11 cellular contexts compared by ENCODE assay signal in genomic region chr5:122076023-122076422, GRCh38. TPM values are rescaled to one million over a fixed set of nuclear protein-coding genes. Genes with fewer than 3 reads are reported as not detected.
A peak's percentile ranks its signal among the peaks of the same experiment; 100 is the strongest.
DNase-seq lines count a peak whose midpoint lies in the region; ATAC-seq and TF ChIP-seq lines count a peak whose summit lies in the region.
"Had no signal": no experiment of that assay in that cellular context is flagged by ENCODE, and none has a peak within 500 bp of the region (broad histone marks: within the 10 kb centered on the region; RNA-seq: fewer than 3 reads in every experiment).

No MANE protein-coding gene starts in this region.

- no peak overlapping the region for H3K27ac ChIP-seq in CD4-positive, alpha-beta T cell (ENCODE audit: low read depth, low read length)

- H3K36me3 Mint-ChIP-seq in nephron (ENCODE audit: low read depth), result no peaks in the 10 kb centered on the region
- H3K36me3 Mint-ChIP-seq in CD4-positive, alpha-beta T cell (ENCODE audit: low read depth), result no peaks in the 10 kb centered on the region
- H3K36me3 Mint-ChIP-seq: CD4-positive, CD25-positive, alpha-beta regulatory T cell; immature natural killer cell; T-cell had no signal

- peak overlapping the region; percentile 90 for H3K4me3 ChIP-seq in AG04449 (ENCODE audit: low read depth, low read length)
- peak overlapping the region; percentile 40 for H3K4me3 ChIP-seq in endocrine pancreas (ENCODE audit: control insufficient read depth, insufficient read depth, low read length)

- H3K4me1 ChIP-seq in endocrine pancreas (ENCODE audit: control insufficient read depth, insufficient read depth, low read length), result peaks cover 3% of the 10 kb centered on the region

- POLR2A ChIA-PET in AG04449 (lab: Yijun Ruan, JAX), result interaction anchor here (0.6 to 3.8 kb wide), 18 partner anchors 8 to 115 kb away, joined by 3 to 60 read pairs (median 6); partner anchors contain the start of gene SRFBP1
- POLR2A ChIA-PET in CD4-positive, alpha-beta T cell (lab: Charles Lee), result no interaction called here

- peak overlapping the region in 1 of 3 experiments; percentile 93 for H3K27ac Mint-ChIP-seq in nephron
- H3K27ac Mint-ChIP-seq in CD4-positive, alpha-beta T cell, result no peak overlapping the region
- H3K27ac Mint-ChIP-seq: CD4-positive, CD25-positive, alpha-beta regulatory T cell; immature natural killer cell; T-cell had no signal

- no peak for TF ChIP-seq CTCF in AG04449 (IDR thresholded peaks at IDR 0.05; ENCODE audit: insufficient read depth, low read length, missing control alignments)
- TF ChIP-seq CTCF in nephron (IDR thresholded peaks at IDR 0.05; ENCODE audit: unreplicated experiment in 3 of 3), result no peak
- no peak for TF ChIP-seq CTCF in CD4-positive, alpha-beta T cell (IDR thresholded peaks at IDR 0.05)

- peaks cover 17% of the 10 kb centered on the region for H3K27me3 Mint-ChIP-seq in nephron (ENCODE audit: low read depth)
- peaks cover 70% of the 10 kb centered on the region for H3K27me3 Mint-ChIP-seq in CD4-positive, alpha-beta T cell

- H3K27me3 ChIP-seq in endocrine pancreas (ENCODE audit: control insufficient read depth, insufficient read depth, low read length), result no peaks in the 10 kb centered on the region
- peaks cover 59% of the 10 kb centered on the region for H3K27me3 ChIP-seq in CD4-positive, alpha-beta T cell (ENCODE audit: control insufficient read depth, insufficient read depth, low read length)

- no peak for ATAC-seq in CD4-positive, alpha-beta T cell (ENCODE audit: poor library complexity)

- no peaks in the 10 kb centered on the region for H3K36me3 ChIP-seq in endocrine pancreas (ENCODE audit: control insufficient read depth, insufficient read depth, low read length)

- H3K9me3 Mint-ChIP-seq in nephron, result no peaks in the 10 kb centered on the region
- no peaks in the 10 kb centered on the region for H3K9me3 Mint-ChIP-seq in CD4-positive, alpha-beta T cell
- H3K9me3 Mint-ChIP-seq: CD4-positive, CD25-positive, alpha-beta regulatory T cell; T-cell had no signal

- H3K4me3 Mint-ChIP-seq in nephron, result peak overlapping the region; percentile 87 to 94 (median 91)
- H3K4me3 Mint-ChIP-seq in CD4-positive, alpha-beta T cell, result no peak overlapping the region

- DNase-seq in AG04449 (ENCODE audit: low read depth, low spot score), result no peak
- peak; percentile 37 for DNase-seq in LHCN-M2 (ENCODE audit: low read depth)
- no peak for DNase-seq in RKO (ENCODE audit: low spot score)
- DNase-seq in CD4-positive, alpha-beta T cell, result no peak
- DNase-seq in iPS-NIHi7 (ENCODE audit: extremely low spot score), result no peak
- no peak for DNase-seq in amygdala (lab: John Stamatoyannopoulos, UW)
- DNase-seq: immature natural killer cell had no signal

- no peaks in the 10 kb centered on the region for H3K9me3 ChIP-seq in endocrine pancreas (ENCODE audit: control insufficient read depth, low read length)
- no peaks in the 10 kb centered on the region for H3K9me3 ChIP-seq in CD4-positive, alpha-beta T cell (ENCODE audit: control insufficient read depth, low read length)

- intact Hi-C loops in CD4-positive, alpha-beta T cell (cut with DNase I, micrococcal nuclease), result no loop called here

- peaks cover 29% of the 10 kb centered on the region for H3K4me1 Mint-ChIP-seq in nephron
- peaks cover 15% of the 10 kb centered on the region for H3K4me1 Mint-ChIP-seq in CD4-positive, alpha-beta T cell (ENCODE audit: low read depth)

- no peak overlapping the region for H3K9ac ChIP-seq in endocrine pancreas (ENCODE audit: control insufficient read depth, insufficient read depth, low read length)

- CTCF ChIA-PET in AG04449 (lab: Yijun Ruan, JAX), result interaction anchor here (0.6 to 5.1 kb wide), 31 partner anchors 9 to 120 kb away, joined by 3 to 82 read pairs (median 5); partner anchors contain the start of gene SRFBP1
- CTCF ChIA-PET in CD4-positive, alpha-beta T cell (lab: Charles Lee), result no interaction called here

RNA-seq across cellular contexts. Expression of gene LOX, which starts 2.0 kb away (rescaled TPM):
- total RNA-seq in LHCN-M2 (2014; rRNA removed), result 19.5 and 26.4 TPM in 2 replicates
- polyA plus RNA-seq in LHCN-M2 (2012), result 46.4 TPM
- under 1 TPM; 0.06 to 0.11 TPM for total RNA-seq in CD4-positive, alpha-beta T cell
- polyA plus RNA-seq: immature natural killer cell had no signal

RNA-seq across cellular contexts. Expression of gene ZNF474, which starts 53.3 kb away (rescaled TPM):
- 0.40 TPM in 1 of 2 replicates, not detected in the other for total RNA-seq in LHCN-M2 (2014; rRNA removed)
- polyA plus RNA-seq in LHCN-M2 (2012), result 0.33 TPM
- total RNA-seq in CD4-positive, alpha-beta T cell, result under 1 TPM in 1 of 2 experiments, not detected in 1; 0.28 TPM
- polyA plus RNA-seq: immature natural killer cell had no signal

Comparison
In these comparisons a context has a peak if more than half of its experiments do, and no peak if none do; other contexts are left out.
1. RNA of gene LOX, which starts 2.0 kb away (total RNA-seq): 19.5 to 26.4 TPM in LHCN-M2; 0.06 to 0.11 TPM in CD4-positive, alpha-beta T cell; every median in the first group is over 10 times any median in the second.